In genomic region chr10:21529236-21529910, GRCh38 we compare ENCODE assay signal across 1 cellular context.
TF ChIP-seq lines count a peak whose summit lies in the region.

No MANE protein-coding gene starts in this region.

TF ChIP-seq in WTC11, 78 proteins besides CTCF, POLR2A, EP300 and RAD21 (continued from another document):
- TF ChIP-seq E2F4 (CRISPR knock-in tag; IDR thresholded peaks at IDR 0.05; ENCODE audit: borderline replicate concordance, low read depth) = no peak
- TF ChIP-seq CDX4 (CRISPR knock-in tag; IDR thresholded peaks at IDR 0.05; ENCODE audit: borderline replicate concordance) = no peak
TF ChIP-seq in WTC11: peak in this region for 0.
